2 cellular contexts compared by ENCODE assay signal in the genomic region with DNA sequence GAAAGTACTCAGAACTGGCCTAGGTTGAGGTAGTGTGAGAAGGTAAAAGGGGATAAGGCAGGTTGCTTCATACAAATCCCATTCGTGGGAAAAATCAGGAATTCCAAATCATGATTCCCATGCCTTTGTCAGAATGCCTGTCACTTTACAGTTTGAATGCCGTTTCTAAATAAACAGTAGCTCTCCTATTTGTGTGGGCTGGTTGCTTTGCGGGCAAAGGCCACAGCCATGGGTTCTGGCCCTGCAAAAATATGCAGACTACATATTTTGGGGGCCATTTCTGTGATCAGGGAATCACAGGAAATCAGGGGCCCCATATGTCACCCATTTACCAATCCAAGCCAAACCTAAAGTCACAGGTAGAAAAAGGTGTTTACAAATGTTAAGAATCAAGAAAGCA.
TF ChIP-seq lines count a peak whose summit lies in the region.

No MANE protein-coding gene starts in this region.

TF ChIP-seq in GM23338, 12 proteins besides CTCF, POLR2A, EP300 and RAD21 (continued from another document and continues in another):
- TF ChIP-seq, protein P1, sequence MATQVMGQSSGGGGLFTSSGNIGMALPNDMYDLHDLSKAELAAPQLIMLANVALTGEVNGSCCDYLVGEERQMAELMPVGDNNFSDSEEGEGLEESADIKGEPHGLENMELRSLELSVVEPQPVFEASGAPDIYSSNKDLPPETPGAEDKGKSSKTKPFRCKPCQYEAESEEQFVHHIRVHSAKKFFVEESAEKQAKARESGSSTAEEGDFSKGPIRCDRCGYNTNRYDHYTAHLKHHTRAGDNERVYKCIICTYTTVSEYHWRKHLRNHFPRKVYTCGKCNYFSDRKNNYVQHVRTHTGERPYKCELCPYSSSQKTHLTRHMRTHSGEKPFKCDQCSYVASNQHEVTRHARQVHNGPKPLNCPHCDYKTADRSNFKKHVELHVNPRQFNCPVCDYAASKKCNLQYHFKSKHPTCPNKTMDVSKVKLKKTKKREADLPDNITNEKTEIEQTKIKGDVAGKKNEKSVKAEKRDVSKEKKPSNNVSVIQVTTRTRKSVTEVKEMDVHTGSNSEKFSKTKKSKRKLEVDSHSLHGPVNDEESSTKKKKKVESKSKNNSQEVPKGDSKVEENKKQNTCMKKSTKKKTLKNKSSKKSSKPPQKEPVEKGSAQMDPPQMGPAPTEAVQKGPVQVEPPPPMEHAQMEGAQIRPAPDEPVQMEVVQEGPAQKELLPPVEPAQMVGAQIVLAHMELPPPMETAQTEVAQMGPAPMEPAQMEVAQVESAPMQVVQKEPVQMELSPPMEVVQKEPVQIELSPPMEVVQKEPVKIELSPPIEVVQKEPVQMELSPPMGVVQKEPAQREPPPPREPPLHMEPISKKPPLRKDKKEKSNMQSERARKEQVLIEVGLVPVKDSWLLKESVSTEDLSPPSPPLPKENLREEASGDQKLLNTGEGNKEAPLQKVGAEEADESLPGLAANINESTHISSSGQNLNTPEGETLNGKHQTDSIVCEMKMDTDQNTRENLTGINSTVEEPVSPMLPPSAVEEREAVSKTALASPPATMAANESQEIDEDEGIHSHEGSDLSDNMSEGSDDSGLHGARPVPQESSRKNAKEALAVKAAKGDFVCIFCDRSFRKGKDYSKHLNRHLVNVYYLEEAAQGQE (IDR thresholded peaks at IDR 0.05; ENCODE audit: unreplicated experiment) = no peak
- TF ChIP-seq EZH2phosphoT487 (IDR thresholded peaks at IDR 0.05; ENCODE audit: unreplicated experiment) = no peak
- TF ChIP-seq, protein P2, sequence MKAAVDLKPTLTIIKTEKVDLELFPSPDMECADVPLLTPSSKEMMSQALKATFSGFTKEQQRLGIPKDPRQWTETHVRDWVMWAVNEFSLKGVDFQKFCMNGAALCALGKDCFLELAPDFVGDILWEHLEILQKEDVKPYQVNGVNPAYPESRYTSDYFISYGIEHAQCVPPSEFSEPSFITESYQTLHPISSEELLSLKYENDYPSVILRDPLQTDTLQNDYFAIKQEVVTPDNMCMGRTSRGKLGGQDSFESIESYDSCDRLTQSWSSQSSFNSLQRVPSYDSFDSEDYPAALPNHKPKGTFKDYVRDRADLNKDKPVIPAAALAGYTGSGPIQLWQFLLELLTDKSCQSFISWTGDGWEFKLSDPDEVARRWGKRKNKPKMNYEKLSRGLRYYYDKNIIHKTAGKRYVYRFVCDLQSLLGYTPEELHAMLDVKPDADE (IDR thresholded peaks at IDR 0.05) = no peak
- TF ChIP-seq JUNB (IDR thresholded peaks at IDR 0.05; ENCODE audit: unreplicated experiment) = no peak
- TF ChIP-seq CREB1 (CRISPR knock-in tag; IDR thresholded peaks at IDR 0.05; ENCODE audit: low read depth) = no peak
- no peak for TF ChIP-seq ZNF114 (CRISPR knock-in tag; IDR thresholded peaks at IDR 0.05)
- no peak for TF ChIP-seq STAT1 (IDR thresholded peaks at IDR 0.05; ENCODE audit: unreplicated experiment)
- no peak for TF ChIP-seq POLR2AphosphoS5 (IDR thresholded peaks at IDR 0.05; ENCODE audit: low read depth)
- TF ChIP-seq, protein P3, sequence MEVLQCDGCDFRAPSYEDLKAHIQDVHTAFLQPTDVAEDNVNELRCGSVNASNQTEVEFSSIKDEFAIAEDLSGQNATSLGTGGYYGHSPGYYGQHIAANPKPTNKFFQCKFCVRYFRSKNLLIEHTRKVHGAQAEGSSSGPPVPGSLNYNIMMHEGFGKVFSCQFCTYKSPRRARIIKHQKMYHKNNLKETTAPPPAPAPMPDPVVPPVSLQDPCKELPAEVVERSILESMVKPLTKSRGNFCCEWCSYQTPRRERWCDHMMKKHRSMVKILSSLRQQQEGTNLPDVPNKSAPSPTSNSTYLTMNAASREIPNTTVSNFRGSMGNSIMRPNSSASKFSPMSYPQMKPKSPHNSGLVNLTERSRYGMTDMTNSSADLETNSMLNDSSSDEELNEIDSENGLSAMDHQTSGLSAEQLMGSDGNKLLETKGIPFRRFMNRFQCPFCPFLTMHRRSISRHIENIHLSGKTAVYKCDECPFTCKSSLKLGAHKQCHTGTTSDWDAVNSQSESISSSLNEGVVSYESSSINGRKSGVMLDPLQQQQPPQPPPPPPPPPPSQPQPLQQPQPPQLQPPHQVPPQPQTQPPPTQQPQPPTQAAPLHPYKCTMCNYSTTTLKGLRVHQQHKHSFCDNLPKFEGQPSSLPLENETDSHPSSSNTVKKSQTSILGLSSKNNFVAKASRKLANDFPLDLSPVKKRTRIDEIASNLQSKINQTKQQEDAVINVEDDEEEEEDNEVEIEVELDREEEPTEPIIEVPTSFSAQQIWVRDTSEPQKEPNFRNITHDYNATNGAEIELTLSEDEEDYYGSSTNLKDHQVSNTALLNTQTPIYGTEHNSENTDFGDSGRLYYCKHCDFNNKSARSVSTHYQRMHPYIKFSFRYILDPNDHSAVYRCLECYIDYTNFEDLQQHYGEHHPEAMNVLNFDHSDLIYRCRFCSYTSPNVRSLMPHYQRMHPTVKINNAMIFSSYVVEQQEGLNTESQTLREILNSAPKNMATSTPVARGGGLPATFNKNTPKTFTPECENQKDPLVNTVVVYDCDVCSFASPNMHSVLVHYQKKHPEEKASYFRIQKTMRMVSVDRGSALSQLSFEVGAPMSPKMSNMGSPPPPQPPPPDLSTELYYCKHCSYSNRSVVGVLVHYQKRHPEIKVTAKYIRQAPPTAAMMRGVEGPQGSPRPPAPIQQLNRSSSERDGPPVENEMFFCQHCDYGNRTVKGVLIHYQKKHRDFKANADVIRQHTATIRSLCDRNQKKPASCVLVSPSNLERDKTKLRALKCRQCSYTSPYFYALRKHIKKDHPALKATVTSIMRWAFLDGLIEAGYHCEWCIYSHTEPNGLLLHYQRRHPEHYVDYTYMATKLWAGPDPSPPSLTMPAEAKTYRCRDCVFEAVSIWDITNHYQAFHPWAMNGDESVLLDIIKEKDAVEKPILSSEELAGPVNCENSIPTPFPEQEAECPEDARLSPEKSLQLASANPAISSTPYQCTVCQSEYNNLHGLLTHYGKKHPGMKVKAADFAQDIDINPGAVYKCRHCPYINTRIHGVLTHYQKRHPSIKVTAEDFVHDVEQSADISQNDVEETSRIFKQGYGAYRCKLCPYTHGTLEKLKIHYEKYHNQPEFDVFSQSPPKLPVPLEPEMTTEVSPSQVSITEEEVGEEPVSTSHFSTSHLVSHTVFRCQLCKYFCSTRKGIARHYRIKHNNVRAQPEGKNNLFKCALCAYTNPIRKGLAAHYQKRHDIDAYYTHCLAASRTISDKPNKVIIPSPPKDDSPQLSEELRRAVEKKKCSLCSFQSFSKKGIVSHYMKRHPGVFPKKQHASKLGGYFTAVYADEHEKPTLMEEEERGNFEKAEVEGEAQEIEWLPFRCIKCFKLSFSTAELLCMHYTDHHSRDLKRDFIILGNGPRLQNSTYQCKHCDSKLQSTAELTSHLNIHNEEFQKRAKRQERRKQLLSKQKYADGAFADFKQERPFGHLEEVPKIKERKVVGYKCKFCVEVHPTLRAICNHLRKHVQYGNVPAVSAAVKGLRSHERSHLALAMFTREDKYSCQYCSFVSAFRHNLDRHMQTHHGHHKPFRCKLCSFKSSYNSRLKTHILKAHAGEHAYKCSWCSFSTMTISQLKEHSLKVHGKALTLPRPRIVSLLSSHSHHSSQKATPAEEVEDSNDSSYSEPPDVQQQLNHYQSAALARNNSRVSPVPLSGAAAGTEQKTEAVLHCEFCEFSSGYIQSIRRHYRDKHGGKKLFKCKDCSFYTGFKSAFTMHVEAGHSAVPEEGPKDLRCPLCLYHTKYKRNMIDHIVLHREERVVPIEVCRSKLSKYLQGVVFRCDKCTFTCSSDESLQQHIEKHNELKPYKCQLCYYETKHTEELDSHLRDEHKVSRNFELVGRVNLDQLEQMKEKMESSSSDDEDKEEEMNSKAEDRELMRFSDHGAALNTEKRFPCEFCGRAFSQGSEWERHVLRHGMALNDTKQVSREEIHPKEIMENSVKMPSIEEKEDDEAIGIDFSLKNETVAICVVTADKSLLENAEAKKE (CRISPR knock-in tag; IDR thresholded peaks at IDR 0.05) = no peak
- no peak for TF ChIP-seq EZH2 (IDR thresholded peaks at IDR 0.05; ENCODE audit: low read depth, unreplicated experiment)

TF ChIP-seq in HepG2, 621 proteins besides CTCF, POLR2A, EP300 and RAD21 (continued from another document and continues in another):
- TF ChIP-seq, protein P4, sequence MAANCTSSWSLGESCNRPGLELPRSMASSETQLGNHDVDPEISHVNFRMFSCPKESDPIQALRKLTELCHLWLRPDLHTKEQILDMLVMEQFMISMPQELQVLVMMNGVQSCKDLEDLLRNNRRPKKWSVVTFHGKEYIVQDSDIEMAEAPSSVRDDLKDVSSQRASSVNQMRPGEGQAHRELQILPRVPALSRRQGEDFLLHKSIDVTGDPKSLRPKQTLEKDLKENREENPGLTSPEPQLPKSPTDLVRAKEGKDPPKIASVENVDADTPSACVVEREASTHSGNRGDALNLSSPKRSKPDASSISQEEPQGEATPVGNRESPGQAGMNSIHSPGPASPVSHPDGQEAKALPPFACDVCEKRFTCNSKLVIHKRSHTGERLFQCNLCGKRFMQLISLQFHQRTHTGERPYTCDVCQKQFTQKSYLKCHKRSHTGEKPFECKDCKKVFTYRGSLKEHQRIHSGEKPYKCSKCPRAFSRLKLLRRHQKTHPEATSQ (CRISPR knock-in tag; IDR thresholded peaks at IDR 0.05; ENCODE audit: borderline replicate concordance) = no peak
- TF ChIP-seq RFXANK (CRISPR knock-in tag; IDR thresholded peaks at IDR 0.05) = no peak
- TF ChIP-seq, protein P5, sequence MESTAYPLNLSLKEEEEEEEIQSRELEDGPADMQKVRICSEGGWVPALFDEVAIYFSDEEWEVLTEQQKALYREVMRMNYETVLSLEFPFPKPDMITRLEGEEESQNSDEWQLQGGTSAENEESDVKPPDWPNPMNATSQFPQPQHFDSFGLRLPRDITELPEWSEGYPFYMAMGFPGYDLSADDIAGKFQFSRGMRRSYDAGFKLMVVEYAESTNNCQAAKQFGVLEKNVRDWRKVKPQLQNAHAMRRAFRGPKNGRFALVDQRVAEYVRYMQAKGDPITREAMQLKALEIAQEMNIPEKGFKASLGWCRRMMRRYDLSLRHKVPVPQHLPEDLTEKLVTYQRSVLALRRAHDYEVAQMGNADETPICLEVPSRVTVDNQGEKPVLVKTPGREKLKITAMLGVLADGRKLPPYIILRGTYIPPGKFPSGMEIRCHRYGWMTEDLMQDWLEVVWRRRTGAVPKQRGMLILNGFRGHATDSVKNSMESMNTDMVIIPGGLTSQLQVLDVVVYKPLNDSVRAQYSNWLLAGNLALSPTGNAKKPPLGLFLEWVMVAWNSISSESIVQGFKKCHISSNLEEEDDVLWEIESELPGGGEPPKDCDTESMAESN (CRISPR knock-in tag; conservative IDR thresholded peaks at IDR 0.05) = no peak
- TF ChIP-seq HDAC2 (CRISPR knock-in tag; IDR thresholded peaks at IDR 0.05) = peak; percentile 34; the same call in 1 of the 2 replicates
- TF ChIP-seq THAP11 (CRISPR knock-in tag; IDR thresholded peaks at IDR 0.05) = no peak
- TF ChIP-seq, protein P6, sequence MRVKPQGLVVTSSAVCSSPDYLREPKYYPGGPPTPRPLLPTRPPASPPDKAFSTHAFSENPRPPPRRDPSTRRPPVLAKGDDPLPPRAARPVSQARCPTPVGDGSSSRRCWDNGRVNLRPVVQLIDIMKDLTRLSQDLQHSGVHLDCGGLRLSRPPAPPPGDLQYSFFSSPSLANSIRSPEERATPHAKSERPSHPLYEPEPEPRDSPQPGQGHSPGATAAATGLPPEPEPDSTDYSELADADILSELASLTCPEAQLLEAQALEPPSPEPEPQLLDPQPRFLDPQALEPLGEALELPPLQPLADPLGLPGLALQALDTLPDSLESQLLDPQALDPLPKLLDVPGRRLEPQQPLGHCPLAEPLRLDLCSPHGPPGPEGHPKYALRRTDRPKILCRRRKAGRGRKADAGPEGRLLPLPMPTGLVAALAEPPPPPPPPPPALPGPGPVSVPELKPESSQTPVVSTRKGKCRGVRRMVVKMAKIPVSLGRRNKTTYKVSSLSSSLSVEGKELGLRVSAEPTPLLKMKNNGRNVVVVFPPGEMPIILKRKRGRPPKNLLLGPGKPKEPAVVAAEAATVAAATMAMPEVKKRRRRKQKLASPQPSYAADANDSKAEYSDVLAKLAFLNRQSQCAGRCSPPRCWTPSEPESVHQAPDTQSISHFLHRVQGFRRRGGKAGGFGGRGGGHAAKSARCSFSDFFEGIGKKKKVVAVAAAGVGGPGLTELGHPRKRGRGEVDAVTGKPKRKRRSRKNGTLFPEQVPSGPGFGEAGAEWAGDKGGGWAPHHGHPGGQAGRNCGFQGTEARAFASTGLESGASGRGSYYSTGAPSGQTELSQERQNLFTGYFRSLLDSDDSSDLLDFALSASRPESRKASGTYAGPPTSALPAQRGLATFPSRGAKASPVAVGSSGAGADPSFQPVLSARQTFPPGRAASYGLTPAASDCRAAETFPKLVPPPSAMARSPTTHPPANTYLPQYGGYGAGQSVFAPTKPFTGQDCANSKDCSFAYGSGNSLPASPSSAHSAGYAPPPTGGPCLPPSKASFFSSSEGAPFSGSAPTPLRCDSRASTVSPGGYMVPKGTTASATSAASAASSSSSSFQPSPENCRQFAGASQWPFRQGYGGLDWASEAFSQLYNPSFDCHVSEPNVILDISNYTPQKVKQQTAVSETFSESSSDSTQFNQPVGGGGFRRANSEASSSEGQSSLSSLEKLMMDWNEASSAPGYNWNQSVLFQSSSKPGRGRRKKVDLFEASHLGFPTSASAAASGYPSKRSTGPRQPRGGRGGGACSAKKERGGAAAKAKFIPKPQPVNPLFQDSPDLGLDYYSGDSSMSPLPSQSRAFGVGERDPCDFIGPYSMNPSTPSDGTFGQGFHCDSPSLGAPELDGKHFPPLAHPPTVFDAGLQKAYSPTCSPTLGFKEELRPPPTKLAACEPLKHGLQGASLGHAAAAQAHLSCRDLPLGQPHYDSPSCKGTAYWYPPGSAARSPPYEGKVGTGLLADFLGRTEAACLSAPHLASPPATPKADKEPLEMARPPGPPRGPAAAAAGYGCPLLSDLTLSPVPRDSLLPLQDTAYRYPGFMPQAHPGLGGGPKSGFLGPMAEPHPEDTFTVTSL (CRISPR knock-in tag; IDR thresholded peaks at IDR 0.05; ENCODE audit: borderline replicate concordance) = peak; percentile 35; the same call in 1 of the 2 replicates
- TF ChIP-seq ZNF816 (CRISPR knock-in tag; IDR thresholded peaks at IDR 0.05; ENCODE audit: borderline replicate concordance) = no peak
- TF ChIP-seq SALL1 (CRISPR knock-in tag; IDR thresholded peaks at IDR 0.05) = peak; percentile 55
- no peak for TF ChIP-seq ZNF652 (CRISPR knock-in tag; IDR thresholded peaks at IDR 0.05; ENCODE audit: borderline replicate concordance, low read depth)
- TF ChIP-seq ZBTB1 (CRISPR knock-in tag; IDR thresholded peaks at IDR 0.05; ENCODE audit: borderline replicate concordance) = no peak
- TF ChIP-seq, protein P7, sequence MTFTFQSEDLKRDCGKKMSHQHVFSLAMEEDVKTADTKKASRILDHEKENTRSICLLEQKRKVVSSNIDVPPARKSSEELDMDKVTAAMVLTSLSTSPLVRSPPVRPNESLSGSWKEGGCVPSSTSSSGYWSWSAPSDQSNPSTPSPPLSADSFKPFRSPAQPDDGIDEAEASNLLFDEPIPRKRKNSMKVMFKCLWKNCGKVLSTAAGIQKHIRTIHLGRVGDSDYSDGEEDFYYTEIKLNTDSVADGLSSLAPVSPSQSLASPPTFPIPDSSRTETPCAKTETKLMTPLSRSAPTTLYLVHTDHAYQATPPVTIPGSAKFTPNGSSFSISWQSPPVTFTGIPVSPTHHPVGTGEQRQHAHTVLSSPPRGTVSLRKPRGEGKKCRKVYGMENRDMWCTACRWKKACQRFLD (CRISPR knock-in tag; IDR thresholded peaks at IDR 0.05; ENCODE audit: borderline replicate concordance) = no peak
- TF ChIP-seq, protein P8, sequence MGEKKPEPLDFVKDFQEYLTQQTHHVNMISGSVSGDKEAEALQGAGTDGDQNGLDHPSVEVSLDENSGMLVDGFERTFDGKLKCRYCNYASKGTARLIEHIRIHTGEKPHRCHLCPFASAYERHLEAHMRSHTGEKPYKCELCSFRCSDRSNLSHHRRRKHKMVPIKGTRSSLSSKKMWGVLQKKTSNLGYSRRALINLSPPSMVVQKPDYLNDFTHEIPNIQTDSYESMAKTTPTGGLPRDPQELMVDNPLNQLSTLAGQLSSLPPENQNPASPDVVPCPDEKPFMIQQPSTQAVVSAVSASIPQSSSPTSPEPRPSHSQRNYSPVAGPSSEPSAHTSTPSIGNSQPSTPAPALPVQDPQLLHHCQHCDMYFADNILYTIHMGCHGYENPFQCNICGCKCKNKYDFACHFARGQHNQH (CRISPR knock-in tag; IDR thresholded peaks at IDR 0.05) = 0 out of 2 replicates have a peak, but pooled peaks have one; percentile 36
- no peak for TF ChIP-seq MAF1 (CRISPR knock-in tag; IDR thresholded peaks at IDR 0.05; ENCODE audit: borderline replicate concordance)
- TF ChIP-seq MED1 (CRISPR knock-in tag; IDR thresholded peaks at IDR 0.05) = 0 out of 2 replicates have a peak, but pooled peaks have one; percentile 17
- TF ChIP-seq U2AF2 (IDR thresholded peaks at IDR 0.05; ENCODE audit: low read depth, low read length) = no peak
- TF ChIP-seq HNF4A (CRISPR knock-in tag; IDR thresholded peaks at IDR 0.05) = peak; percentile 27; the same call in 1 of the 2 replicates
